Comparison of ENCODE assay signal across 2 cellular contexts in genomic region chr12:113174461-113175384, GRCh38.
A peak's percentile ranks its signal among the peaks of the same experiment; 100 is the strongest.
TF ChIP-seq lines count a peak whose summit lies in the region.

No MANE protein-coding gene starts in this region.

TF ChIP-seq in Ishikawa, 13 proteins besides CTCF, POLR2A, EP300 and RAD21:
- TF ChIP-seq CEBPB (IDR thresholded peaks at IDR 0.05) (no peak), NFIC (IDR thresholded peaks at IDR 0.05) (no peak), EGR1 (IDR thresholded peaks at IDR 0.05) (no peak), CREB1 (IDR thresholded peaks at IDR 0.05; ENCODE audit: low read depth) (no peak), TCF12 (IDR thresholded peaks at IDR 0.05; ENCODE audit: low read depth) (no peak), FOXM1 (IDR thresholded peaks at IDR 0.05; ENCODE audit: borderline replicate concordance, low read depth) (no peak), TEAD4 (IDR thresholded peaks at IDR 0.05) (no peak), TAF1 (IDR thresholded peaks at IDR 0.05; ENCODE audit: low read depth) (no peak), ZBTB7A (IDR thresholded peaks at IDR 0.05; ENCODE audit: low read depth) (no peak), YY1 (IDR thresholded peaks at IDR 0.05; ENCODE audit: low read depth) (no peak)
- TF ChIP-seq, protein P1, sequence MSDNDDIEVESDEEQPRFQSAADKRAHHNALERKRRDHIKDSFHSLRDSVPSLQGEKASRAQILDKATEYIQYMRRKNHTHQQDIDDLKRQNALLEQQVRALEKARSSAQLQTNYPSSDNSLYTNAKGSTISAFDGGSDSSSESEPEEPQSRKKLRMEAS (IDR thresholded peaks at IDR 0.05): no peak
- TF ChIP-seq, protein P2, sequence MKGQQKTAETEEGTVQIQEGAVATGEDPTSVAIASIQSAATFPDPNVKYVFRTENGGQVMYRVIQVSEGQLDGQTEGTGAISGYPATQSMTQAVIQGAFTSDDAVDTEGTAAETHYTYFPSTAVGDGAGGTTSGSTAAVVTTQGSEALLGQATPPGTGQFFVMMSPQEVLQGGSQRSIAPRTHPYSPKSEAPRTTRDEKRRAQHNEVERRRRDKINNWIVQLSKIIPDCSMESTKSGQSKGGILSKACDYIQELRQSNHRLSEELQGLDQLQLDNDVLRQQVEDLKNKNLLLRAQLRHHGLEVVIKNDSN (IDR thresholded peaks at IDR 0.05): no peak
- TF ChIP-seq, protein P3, sequence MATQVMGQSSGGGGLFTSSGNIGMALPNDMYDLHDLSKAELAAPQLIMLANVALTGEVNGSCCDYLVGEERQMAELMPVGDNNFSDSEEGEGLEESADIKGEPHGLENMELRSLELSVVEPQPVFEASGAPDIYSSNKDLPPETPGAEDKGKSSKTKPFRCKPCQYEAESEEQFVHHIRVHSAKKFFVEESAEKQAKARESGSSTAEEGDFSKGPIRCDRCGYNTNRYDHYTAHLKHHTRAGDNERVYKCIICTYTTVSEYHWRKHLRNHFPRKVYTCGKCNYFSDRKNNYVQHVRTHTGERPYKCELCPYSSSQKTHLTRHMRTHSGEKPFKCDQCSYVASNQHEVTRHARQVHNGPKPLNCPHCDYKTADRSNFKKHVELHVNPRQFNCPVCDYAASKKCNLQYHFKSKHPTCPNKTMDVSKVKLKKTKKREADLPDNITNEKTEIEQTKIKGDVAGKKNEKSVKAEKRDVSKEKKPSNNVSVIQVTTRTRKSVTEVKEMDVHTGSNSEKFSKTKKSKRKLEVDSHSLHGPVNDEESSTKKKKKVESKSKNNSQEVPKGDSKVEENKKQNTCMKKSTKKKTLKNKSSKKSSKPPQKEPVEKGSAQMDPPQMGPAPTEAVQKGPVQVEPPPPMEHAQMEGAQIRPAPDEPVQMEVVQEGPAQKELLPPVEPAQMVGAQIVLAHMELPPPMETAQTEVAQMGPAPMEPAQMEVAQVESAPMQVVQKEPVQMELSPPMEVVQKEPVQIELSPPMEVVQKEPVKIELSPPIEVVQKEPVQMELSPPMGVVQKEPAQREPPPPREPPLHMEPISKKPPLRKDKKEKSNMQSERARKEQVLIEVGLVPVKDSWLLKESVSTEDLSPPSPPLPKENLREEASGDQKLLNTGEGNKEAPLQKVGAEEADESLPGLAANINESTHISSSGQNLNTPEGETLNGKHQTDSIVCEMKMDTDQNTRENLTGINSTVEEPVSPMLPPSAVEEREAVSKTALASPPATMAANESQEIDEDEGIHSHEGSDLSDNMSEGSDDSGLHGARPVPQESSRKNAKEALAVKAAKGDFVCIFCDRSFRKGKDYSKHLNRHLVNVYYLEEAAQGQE (IDR thresholded peaks at IDR 0.05; ENCODE audit: low read depth): no peak

TF ChIP-seq in K562, 482 proteins besides CTCF, POLR2A, EP300 and RAD21:
- TF ChIP-seq SMC3 (conservative IDR thresholded peaks at IDR 0.05; ENCODE audit: insufficient read depth, low read depth, low read length): peak; percentile 61
- TF ChIP-seq RBFOX2 (IDR thresholded peaks at IDR 0.05; ENCODE audit: low read depth, low read length): peak; percentile 60
- peak; percentile 89 for TF ChIP-seq TFAP4 (CRISPR knock-in tag; IDR thresholded peaks at IDR 0.05; ENCODE audit: borderline replicate concordance)
- peak; percentile 69; the same call in 1 of the 2 replicates for TF ChIP-seq KLF16 (IDR thresholded peaks at IDR 0.05)
- no peak for TF ChIP-seq SNIP1 (IDR thresholded peaks at IDR 0.05; ENCODE audit: low read depth)
- TF ChIP-seq SAFB (IDR thresholded peaks at IDR 0.05; ENCODE audit: borderline replicate concordance, low read depth, low read length): peak; percentile 46; the same call in 1 of the 2 replicates
- TF ChIP-seq HDAC3 (IDR thresholded peaks at IDR 0.05; ENCODE audit: borderline replicate concordance, partially characterized antibody): no peak
- TF ChIP-seq, protein P4, sequence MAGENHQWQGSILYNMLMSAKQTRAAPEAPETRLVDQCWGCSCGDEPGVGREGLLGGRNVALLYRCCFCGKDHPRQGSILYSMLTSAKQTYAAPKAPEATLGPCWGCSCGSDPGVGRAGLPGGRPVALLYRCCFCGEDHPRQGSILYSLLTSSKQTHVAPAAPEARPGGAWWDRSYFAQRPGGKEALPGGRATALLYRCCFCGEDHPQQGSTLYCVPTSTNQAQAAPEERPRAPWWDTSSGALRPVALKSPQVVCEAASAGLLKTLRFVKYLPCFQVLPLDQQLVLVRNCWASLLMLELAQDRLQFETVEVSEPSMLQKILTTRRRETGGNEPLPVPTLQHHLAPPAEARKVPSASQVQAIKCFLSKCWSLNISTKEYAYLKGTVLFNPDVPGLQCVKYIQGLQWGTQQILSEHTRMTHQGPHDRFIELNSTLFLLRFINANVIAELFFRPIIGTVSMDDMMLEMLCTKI (IDR thresholded peaks at IDR 0.05; ENCODE audit: partially characterized antibody): no peak
- TF ChIP-seq ZNF384 (IDR thresholded peaks at IDR 0.05; ENCODE audit: low read depth, low read length): peak; percentile 60; the same call in 1 of the 2 replicates
- peak in 1 of 2 experiments; percentile 43; a peak in 1 of 4 replicates for TF ChIP-seq KDM4B (IDR thresholded peaks at IDR 0.05; ENCODE audit: borderline replicate concordance in 2 of 2, low read depth in 1 of 2)
- TF ChIP-seq ZC3H11A (IDR thresholded peaks at IDR 0.05; ENCODE audit: low read depth, low read length): no peak
- peak; percentile 95 for TF ChIP-seq CTCFL (IDR thresholded peaks at IDR 0.05; ENCODE audit: borderline replicate concordance, insufficient read depth, low read depth, low read length, poor library complexity, severe bottlenecking)
- peak; percentile 57 for TF ChIP-seq POLR2G (IDR thresholded peaks at IDR 0.05; ENCODE audit: low read depth, low read length)
- TF ChIP-seq, protein P5, sequence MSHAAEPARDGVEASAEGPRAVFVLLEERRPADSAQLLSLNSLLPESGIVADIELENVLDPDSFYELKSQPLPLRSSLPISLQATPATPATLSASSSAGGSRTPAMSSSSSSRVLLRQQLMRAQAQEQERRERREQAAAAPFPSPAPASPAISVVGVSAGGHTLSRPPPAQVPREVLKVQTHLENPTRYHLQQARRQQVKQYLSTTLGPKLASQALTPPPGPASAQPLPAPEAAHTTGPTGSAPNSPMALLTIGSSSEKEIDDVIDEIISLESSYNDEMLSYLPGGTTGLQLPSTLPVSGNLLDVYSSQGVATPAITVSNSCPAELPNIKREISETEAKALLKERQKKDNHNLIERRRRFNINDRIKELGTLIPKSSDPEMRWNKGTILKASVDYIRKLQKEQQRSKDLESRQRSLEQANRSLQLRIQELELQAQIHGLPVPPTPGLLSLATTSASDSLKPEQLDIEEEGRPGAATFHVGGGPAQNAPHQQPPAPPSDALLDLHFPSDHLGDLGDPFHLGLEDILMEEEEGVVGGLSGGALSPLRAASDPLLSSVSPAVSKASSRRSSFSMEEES (CRISPR knock-in tag; IDR thresholded peaks at IDR 0.05): peak; percentile 68
- TF ChIP-seq HDGF (IDR thresholded peaks at IDR 0.05): peak; percentile 56; the same call in 1 of the 2 replicates
- TF ChIP-seq STAT6 (CRISPR knock-in tag; IDR thresholded peaks at IDR 0.05): 0 out of 2 replicates have a peak, but pooled peaks have one; percentile 44
- peak; percentile 83 for TF ChIP-seq ZNF263 (CRISPR knock-in tag; IDR thresholded peaks at IDR 0.05; ENCODE audit: borderline replicate concordance)
TF ChIP-seq in K562: peak in this region for 13.
